1 cellular context compared by ENCODE assay signal in genomic region chr3:166810741-166811445, GRCh38.
TF ChIP-seq lines count a peak whose summit lies in the region.

No MANE protein-coding gene starts in this region.

TF ChIP-seq in SK-N-SH, 30 proteins besides CTCF, POLR2A, EP300 and RAD21 (continued from another document):
- TF ChIP-seq, protein P1, sequence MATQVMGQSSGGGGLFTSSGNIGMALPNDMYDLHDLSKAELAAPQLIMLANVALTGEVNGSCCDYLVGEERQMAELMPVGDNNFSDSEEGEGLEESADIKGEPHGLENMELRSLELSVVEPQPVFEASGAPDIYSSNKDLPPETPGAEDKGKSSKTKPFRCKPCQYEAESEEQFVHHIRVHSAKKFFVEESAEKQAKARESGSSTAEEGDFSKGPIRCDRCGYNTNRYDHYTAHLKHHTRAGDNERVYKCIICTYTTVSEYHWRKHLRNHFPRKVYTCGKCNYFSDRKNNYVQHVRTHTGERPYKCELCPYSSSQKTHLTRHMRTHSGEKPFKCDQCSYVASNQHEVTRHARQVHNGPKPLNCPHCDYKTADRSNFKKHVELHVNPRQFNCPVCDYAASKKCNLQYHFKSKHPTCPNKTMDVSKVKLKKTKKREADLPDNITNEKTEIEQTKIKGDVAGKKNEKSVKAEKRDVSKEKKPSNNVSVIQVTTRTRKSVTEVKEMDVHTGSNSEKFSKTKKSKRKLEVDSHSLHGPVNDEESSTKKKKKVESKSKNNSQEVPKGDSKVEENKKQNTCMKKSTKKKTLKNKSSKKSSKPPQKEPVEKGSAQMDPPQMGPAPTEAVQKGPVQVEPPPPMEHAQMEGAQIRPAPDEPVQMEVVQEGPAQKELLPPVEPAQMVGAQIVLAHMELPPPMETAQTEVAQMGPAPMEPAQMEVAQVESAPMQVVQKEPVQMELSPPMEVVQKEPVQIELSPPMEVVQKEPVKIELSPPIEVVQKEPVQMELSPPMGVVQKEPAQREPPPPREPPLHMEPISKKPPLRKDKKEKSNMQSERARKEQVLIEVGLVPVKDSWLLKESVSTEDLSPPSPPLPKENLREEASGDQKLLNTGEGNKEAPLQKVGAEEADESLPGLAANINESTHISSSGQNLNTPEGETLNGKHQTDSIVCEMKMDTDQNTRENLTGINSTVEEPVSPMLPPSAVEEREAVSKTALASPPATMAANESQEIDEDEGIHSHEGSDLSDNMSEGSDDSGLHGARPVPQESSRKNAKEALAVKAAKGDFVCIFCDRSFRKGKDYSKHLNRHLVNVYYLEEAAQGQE (IDR thresholded peaks at IDR 0.05; ENCODE audit: low read depth, low read length): no peak
- TF ChIP-seq FOXJ3 (CRISPR knock-in tag; IDR thresholded peaks at IDR 0.05) (no peak), CHD2 (IDR thresholded peaks at IDR 0.05; ENCODE audit: low read length, partially characterized antibody) (no peak), RXRA (IDR thresholded peaks at IDR 0.05; ENCODE audit: borderline replicate concordance, low read depth) (no peak)
TF ChIP-seq in SK-N-SH: peak in this region for 0.
